Comparison of ENCODE assay signal across 19 cellular contexts in the genomic region with DNA sequence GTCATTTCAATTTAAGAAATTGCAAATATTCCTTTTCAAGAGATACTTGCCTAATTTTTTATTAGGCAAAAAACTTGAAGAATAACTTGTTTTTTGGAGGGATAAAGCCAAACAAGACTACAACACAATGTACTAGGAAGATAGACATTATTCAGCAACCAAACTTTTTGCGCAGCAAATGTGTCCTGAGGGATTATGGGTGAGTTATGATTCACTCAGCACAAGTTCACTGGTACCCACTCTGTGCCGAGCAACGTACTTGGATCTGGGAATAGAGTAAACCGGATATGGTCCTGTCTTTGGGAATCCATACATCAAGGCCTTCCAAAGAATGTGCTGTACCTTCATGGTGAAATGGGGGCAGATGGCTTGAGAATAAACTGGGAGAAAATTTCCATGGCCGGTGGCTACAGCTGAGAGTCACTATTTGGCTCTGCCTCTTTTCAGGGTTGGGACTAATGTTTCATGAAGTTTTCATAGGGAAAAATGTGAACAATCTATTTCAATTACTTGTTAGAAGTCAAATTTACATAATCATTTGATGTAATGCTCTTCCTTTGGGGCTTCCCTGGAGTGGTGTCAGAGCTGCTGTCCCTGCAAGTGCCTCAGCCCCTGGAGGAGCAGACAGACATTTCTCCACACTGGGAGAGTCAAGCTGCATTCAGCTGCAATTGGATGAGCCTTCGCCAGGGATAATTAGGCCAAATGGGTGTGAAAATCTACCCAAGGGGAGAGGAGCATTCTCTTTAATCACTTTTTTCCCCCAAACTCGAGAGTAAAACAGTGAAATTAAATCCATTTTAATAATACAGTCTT.
DNase-seq lines count a peak whose midpoint lies in the region; ATAC-seq and TF ChIP-seq lines count a peak whose summit lies in the region.
"Had no signal": no experiment of that assay in that cellular context is flagged by ENCODE, and none has a peak within 500 bp of the region (broad histone marks: within the 10 kb centered on the region; RNA-seq: fewer than 3 reads in every experiment).

No MANE protein-coding gene starts in this region.

- H3K27ac ChIP-seq in right cardiac atrium (ENCODE audit: low read length): peak overlapping the region; percentile 15
- H3K27ac ChIP-seq: KMS-11, Peyer's patch had no signal

- no peak overlapping the region for H3K4me3 ChIP-seq in right cardiac atrium (ENCODE audit: low read length)
- H3K4me3 ChIP-seq: Peyer's patch had no signal

- H3K27me3 Mint-ChIP-seq in WTC11 (ENCODE audit: low read depth) (no peaks in the 10 kb centered on the region), Calu3 (ENCODE audit: unreplicated experiment) (peaks cover 8% of the 10 kb centered on the region)
- H3K27me3 Mint-ChIP-seq in activated CD4-positive, alpha-beta T cell treated with anti-CD3 and anti-CD28 coated beads for 36 hours: peaks cover 3% of the 10 kb centered on the region

- CTCF ChIA-PET in WTC11 (lab: Charles Lee): interaction anchor here (0.6 kb wide), 1 partner anchor 122 kb away, joined by 3 read pairs; no protein-coding TSS in a partner anchor
- CTCF ChIA-PET in Calu3 (lab: Charles Lee): no interaction called here
- CTCF ChIA-PET in activated CD4-positive, alpha-beta T cell treated with anti-CD3 and anti-CD28 coated beads for 36 hours (lab: Charles Lee): no interaction called here

- H3K36me3 Mint-ChIP-seq in WTC11 (no peaks in the 10 kb centered on the region), Calu3 (ENCODE audit: insufficient read depth, unreplicated experiment) (no peaks in the 10 kb centered on the region)
- H3K36me3 Mint-ChIP-seq in activated CD4-positive, alpha-beta T cell treated with anti-CD3 and anti-CD28 coated beads for 36 hours (ENCODE audit: low read depth): no peaks in the 10 kb centered on the region
- H3K36me3 Mint-ChIP-seq: CD8-positive, alpha-beta T cell had no signal

- H3K4me1 ChIP-seq in right cardiac atrium (ENCODE audit: control insufficient read depth, insufficient read depth, low read length): no peaks in the 10 kb centered on the region
- H3K4me1 ChIP-seq: Peyer's patch had no signal

- peak; percentile 62 for ATAC-seq in WTC11
- ATAC-seq in Right ventricle myocardium superior (ENCODE audit: poor library complexity): peak; percentile 87
- ATAC-seq in right cardiac atrium: peak; percentile 74 to 80
- ATAC-seq in sciatic nerve: peak; percentile 59
- ATAC-seq in activated CD4-positive, alpha-beta T cell treated with anti-CD3 and anti-CD28 coated beads for 36 hours: no peak
- ATAC-seq in HG03045 (IDR thresholded peaks at IDR 0.05; ENCODE audit: unreplicated experiment): no peak
- ATAC-seq: CD8-positive, alpha-beta T cell; HCT116 had no signal

- no peak for DNase-seq in WTC11 (ENCODE audit: low spot score)
- DNase-seq in Right ventricle myocardium superior: peak; percentile 46
- DNase-seq in right cardiac atrium: peak in 2 of 3 donors; percentile 46 to 50
- DNase-seq in sciatic nerve (ENCODE audit: low spot score): no peak
- DNase-seq in Calu3: no peak
- DNase-seq in activated CD4-positive, alpha-beta T cell treated with anti-CD3 and anti-CD28 coated beads for 36 hours: no peak
- DNase-seq in SHP77 treated with DMSO at 0.1 percent for 48 hours (lab: John Stamatoyannopoulos, UW): no peak
- DNase-seq: AML-193; C1 segment of cervical spinal cord; CD8-positive, alpha-beta T cell; GOT3; IMR-90; NCI-H187; NCI-H446; NCI-H526; Peyer's patch had no signal

- H3K9me3 ChIP-seq in right cardiac atrium (ENCODE audit: control insufficient read depth, low read length): no peaks in the 10 kb centered on the region
- H3K9me3 ChIP-seq: Peyer's patch had no signal

- H3K27ac Mint-ChIP-seq in WTC11: no peak overlapping the region
- no peak overlapping the region for H3K27ac Mint-ChIP-seq in Calu3 (ENCODE audit: unreplicated experiment)
- no peak overlapping the region for H3K27ac Mint-ChIP-seq in activated CD4-positive, alpha-beta T cell treated with anti-CD3 and anti-CD28 coated beads for 36 hours
- H3K27ac Mint-ChIP-seq: CD8-positive, alpha-beta T cell had no signal

- no TSS peak for BruUV-seq in Calu3 (replicated peaks; lab: Mats Ljungman, UMichigan)

- H3K4me3 Mint-ChIP-seq in WTC11 (no peak overlapping the region), Calu3 (ENCODE audit: low read depth, unreplicated experiment) (no peak overlapping the region)
- H3K4me3 Mint-ChIP-seq in activated CD4-positive, alpha-beta T cell treated with anti-CD3 and anti-CD28 coated beads for 36 hours: no peak overlapping the region
- H3K4me3 Mint-ChIP-seq: CD8-positive, alpha-beta T cell had no signal

- 59% methylated on average over 7 of the region's 7 CpGs for WGBS in right cardiac atrium

- H3K9me3 Mint-ChIP-seq in WTC11: peaks cover 4% of the 10 kb centered on the region; the same call in 1 of the 2 replicates
- peaks cover 2% of the 10 kb centered on the region for H3K9me3 Mint-ChIP-seq in Calu3 (ENCODE audit: low read depth, unreplicated experiment)
- no peaks in the 10 kb centered on the region for H3K9me3 Mint-ChIP-seq in activated CD4-positive, alpha-beta T cell treated with anti-CD3 and anti-CD28 coated beads for 36 hours (ENCODE audit: low read depth)
- H3K9me3 Mint-ChIP-seq: CD8-positive, alpha-beta T cell had no signal

- POLR2A ChIA-PET in WTC11 (lab: Charles Lee): no interaction called here
- POLR2A ChIA-PET in activated CD4-positive, alpha-beta T cell treated with anti-CD3 and anti-CD28 coated beads for 36 hours (lab: Charles Lee): no interaction called here

- TF ChIP-seq CTCF in WTC11 (IDR thresholded peaks at IDR 0.05) (no peak), Calu3 (IDR thresholded peaks at IDR 0.05; ENCODE audit: unreplicated experiment) (no peak)

- intact Hi-C loops in Right ventricle myocardium superior (cut with DNase I): no loop called here
- intact Hi-C loops in right cardiac atrium (cut with DNase I): no loop called here
- intact Hi-C loops in sciatic nerve (cut with DNase I): no loop called here
- intact Hi-C loops in Calu3 (cut with micrococcal nuclease; ENCODE audit: unreplicated experiment): no loop called here
- intact Hi-C loops in activated CD4-positive, alpha-beta T cell treated with anti-CD3 and anti-CD28 coated beads for 36 hours (cut with DNase I, micrococcal nuclease): no loop called here

- peaks cover 39% of the 10 kb centered on the region for H3K4me1 Mint-ChIP-seq in WTC11
- H3K4me1 Mint-ChIP-seq in Calu3 (ENCODE audit: low read depth, unreplicated experiment): no peaks in the 10 kb centered on the region
- H3K4me1 Mint-ChIP-seq in activated CD4-positive, alpha-beta T cell treated with anti-CD3 and anti-CD28 coated beads for 36 hours: no peaks in the 10 kb centered on the region

- no peaks in the 10 kb centered on the region for H3K27me3 ChIP-seq in right cardiac atrium (ENCODE audit: control insufficient read depth, insufficient read depth)
- H3K27me3 ChIP-seq: Peyer's patch had no signal

TF ChIP-seq in WTC11, 78 proteins besides CTCF, POLR2A, EP300 and RAD21:
- TF ChIP-seq ELF4 (CRISPR knock-in tag; IDR thresholded peaks at IDR 0.05; ENCODE audit: low read depth): no peak
- TF ChIP-seq SOX15 (CRISPR knock-in tag; IDR thresholded peaks at IDR 0.05): no peak

Comparison
In these comparisons a context has a peak if more than half of its experiments do, and no peak if none do; other contexts are left out.
1. ATAC-seq: peak in WTC11 (single experiment), Right ventricle myocardium superior (single experiment), right cardiac atrium (2 of 2) and sciatic nerve (single experiment); none in activated CD4-positive, alpha-beta T cell treated with anti-CD3 and anti-CD28 coated beads for 36 hours (single experiment) and HG03045 (single experiment).
2. DNase-seq: peak in Right ventricle myocardium superior (single experiment) and right cardiac atrium (2 of 3); none in WTC11 (single experiment), sciatic nerve (single experiment), Calu3 (single experiment), activated CD4-positive, alpha-beta T cell treated with anti-CD3 and anti-CD28 coated beads for 36 hours (single experiment) and SHP77 treated with DMSO at 0.1 percent for 48 hours (single experiment).